In the genomic region with DNA sequence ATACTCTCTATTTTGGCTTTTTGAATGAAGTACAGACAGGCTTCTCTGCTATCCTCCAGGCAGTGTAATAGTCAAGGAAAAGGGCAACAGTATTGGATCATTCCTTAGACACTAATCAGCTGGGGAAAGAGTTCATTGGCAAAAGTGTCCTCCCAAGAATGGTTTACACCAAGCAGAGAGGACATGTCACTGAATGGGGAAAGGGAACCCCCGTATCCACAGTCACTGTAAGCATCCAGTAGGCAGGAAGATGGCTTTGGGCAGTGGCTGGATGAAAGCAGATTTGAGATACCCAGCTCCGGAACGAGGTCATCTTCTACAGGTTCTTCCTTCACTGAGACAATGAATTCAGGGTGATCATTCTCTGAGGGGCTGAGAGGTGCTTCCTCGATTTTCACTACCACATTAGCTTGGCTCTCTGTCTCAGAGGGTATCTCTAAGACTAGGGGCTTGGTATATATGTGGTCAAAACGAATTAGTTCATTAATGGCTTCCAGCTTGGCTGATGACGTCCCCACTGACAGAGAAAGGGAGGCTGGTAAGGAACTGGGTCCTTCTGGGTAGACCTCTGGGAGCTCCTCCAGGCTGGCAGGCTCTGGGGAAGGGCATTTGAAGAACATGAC, we compare ENCODE assay signal across 1 cellular context.
TF ChIP-seq lines count a peak whose summit lies in the region.

No MANE protein-coding gene starts in this region.

TF ChIP-seq in HepG2, 621 proteins besides CTCF, POLR2A, EP300 and RAD21 (continued from another document and continues in another):
- no peak for TF ChIP-seq ZNF263 (CRISPR knock-in tag; IDR thresholded peaks at IDR 0.05)
- no peak for TF ChIP-seq ZNF296 (CRISPR knock-in tag; conservative IDR thresholded peaks at IDR 0.05)
- no peak for TF ChIP-seq ZNF17 (CRISPR knock-in tag; IDR thresholded peaks at IDR 0.05)
- no peak for TF ChIP-seq AHR (CRISPR knock-in tag; IDR thresholded peaks at IDR 0.05)
- no peak for TF ChIP-seq ZNF292 (CRISPR knock-in tag; IDR thresholded peaks at IDR 0.05; ENCODE audit: borderline replicate concordance, low read depth)
- no peak for TF ChIP-seq HMG20B (CRISPR knock-in tag; conservative IDR thresholded peaks at IDR 0.05)
- TF ChIP-seq ATF4 (CRISPR knock-in tag; IDR thresholded peaks at IDR 0.05) = 0 out of 4 replicates have a peak, but pooled peaks of 1 of the 2 experiments have one; percentile 27
- TF ChIP-seq ZBTB37 (CRISPR knock-in tag; IDR thresholded peaks at IDR 0.05) = no peak
- TF ChIP-seq ZNF367 (CRISPR knock-in tag; IDR thresholded peaks at IDR 0.05; ENCODE audit: borderline replicate concordance) = no peak
- no peak for TF ChIP-seq CBX2 (IDR thresholded peaks at IDR 0.05; ENCODE audit: low read depth, low read length)
- TF ChIP-seq CBX2 (CRISPR knock-in tag; IDR thresholded peaks at IDR 0.05; ENCODE audit: low read depth) = no peak
- TF ChIP-seq, protein P1, sequence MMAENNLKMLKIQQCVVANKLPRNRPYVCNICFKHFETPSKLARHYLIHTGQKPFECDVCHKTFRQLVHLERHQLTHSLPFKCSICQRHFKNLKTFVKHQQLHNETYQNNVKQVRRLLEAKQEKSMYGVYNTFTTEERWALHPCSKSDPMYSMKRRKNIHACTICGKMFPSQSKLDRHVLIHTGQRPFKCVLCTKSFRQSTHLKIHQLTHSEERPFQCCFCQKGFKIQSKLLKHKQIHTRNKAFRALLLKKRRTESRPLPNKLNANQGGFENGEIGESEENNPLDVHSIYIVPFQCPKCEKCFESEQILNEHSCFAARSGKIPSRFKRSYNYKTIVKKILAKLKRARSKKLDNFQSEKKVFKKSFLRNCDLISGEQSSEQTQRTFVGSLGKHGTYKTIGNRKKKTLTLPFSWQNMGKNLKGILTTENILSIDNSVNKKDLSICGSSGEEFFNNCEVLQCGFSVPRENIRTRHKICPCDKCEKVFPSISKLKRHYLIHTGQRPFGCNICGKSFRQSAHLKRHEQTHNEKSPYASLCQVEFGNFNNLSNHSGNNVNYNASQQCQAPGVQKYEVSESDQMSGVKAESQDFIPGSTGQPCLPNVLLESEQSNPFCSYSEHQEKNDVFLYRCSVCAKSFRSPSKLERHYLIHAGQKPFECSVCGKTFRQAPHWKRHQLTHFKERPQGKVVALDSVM (CRISPR knock-in tag; IDR thresholded peaks at IDR 0.05) = no peak
- TF ChIP-seq HMGXB4 (CRISPR knock-in tag; IDR thresholded peaks at IDR 0.05; ENCODE audit: borderline replicate concordance in 1 of 2, low read depth in 1 of 2) = no peak
- peak; percentile 81 for TF ChIP-seq POLR2G (IDR thresholded peaks at IDR 0.05; ENCODE audit: low read depth, low read length)
- peak; percentile 97 for TF ChIP-seq RBM22 (optimal IDR thresholded peaks at IDR 0.05; ENCODE audit: low read length)
- TF ChIP-seq ZNF274 (CRISPR knock-in tag; IDR thresholded peaks at IDR 0.05) = no peak
- no peak for TF ChIP-seq NAIF1 (CRISPR knock-in tag; IDR thresholded peaks at IDR 0.05; ENCODE audit: borderline replicate concordance)
- no peak for TF ChIP-seq ZNF792 (CRISPR knock-in tag; IDR thresholded peaks at IDR 0.05)
- TF ChIP-seq ZNF567 (CRISPR knock-in tag; IDR thresholded peaks at IDR 0.05; ENCODE audit: borderline replicate concordance) = no peak
- no peak for TF ChIP-seq MAFK (conservative IDR thresholded peaks at IDR 0.05 in 1 of 2, IDR thresholded peaks at IDR 0.05 in 1 of 2; ENCODE audit: low read length in 2 of 2)
- no peak for TF ChIP-seq ZNF512B (CRISPR knock-in tag; IDR thresholded peaks at IDR 0.05; ENCODE audit: borderline replicate concordance)
- TF ChIP-seq, protein P2, sequence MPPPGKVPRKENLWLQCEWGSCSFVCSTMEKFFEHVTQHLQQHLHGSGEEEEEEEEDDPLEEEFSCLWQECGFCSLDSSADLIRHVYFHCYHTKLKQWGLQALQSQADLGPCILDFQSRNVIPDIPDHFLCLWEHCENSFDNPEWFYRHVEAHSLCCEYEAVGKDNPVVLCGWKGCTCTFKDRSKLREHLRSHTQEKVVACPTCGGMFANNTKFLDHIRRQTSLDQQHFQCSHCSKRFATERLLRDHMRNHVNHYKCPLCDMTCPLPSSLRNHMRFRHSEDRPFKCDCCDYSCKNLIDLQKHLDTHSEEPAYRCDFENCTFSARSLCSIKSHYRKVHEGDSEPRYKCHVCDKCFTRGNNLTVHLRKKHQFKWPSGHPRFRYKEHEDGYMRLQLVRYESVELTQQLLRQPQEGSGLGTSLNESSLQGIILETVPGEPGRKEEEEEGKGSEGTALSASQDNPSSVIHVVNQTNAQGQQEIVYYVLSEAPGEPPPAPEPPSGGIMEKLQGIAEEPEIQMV (CRISPR knock-in tag; IDR thresholded peaks at IDR 0.05; ENCODE audit: low read depth) = no peak
- TF ChIP-seq HNF4A (CRISPR knock-in tag; IDR thresholded peaks at IDR 0.05) = no peak
- TF ChIP-seq MED13 (CRISPR knock-in tag; IDR thresholded peaks at IDR 0.05) = no peak
- no peak for TF ChIP-seq ZNF674 (CRISPR knock-in tag; IDR thresholded peaks at IDR 0.05; ENCODE audit: low read depth)
- TF ChIP-seq ZSCAN22 (CRISPR knock-in tag; IDR thresholded peaks at IDR 0.05) = no peak
- no peak for TF ChIP-seq ZFP36L1 (CRISPR knock-in tag; IDR thresholded peaks at IDR 0.05)
- TF ChIP-seq SOX5 (CRISPR knock-in tag; IDR thresholded peaks at IDR 0.05; ENCODE audit: borderline replicate concordance) = no peak
- TF ChIP-seq NFIC (IDR thresholded peaks at IDR 0.05; ENCODE audit: low read length) = no peak
- no peak for TF ChIP-seq SRSF9 (IDR thresholded peaks at IDR 0.05; ENCODE audit: borderline replicate concordance, insufficient read depth, low read depth, low read length, poor library complexity, severe bottlenecking)
- TF ChIP-seq ZNF253 (CRISPR knock-in tag; IDR thresholded peaks at IDR 0.05; ENCODE audit: borderline replicate concordance) = no peak
- no peak for TF ChIP-seq ZNF564 (CRISPR knock-in tag; IDR thresholded peaks at IDR 0.05)
- no peak for TF ChIP-seq ZNF572 (CRISPR knock-in tag; IDR thresholded peaks at IDR 0.05)
- TF ChIP-seq PAF1 (CRISPR knock-in tag; IDR thresholded peaks at IDR 0.05) = peak; percentile 87
- no peak for TF ChIP-seq ZNF34 (CRISPR knock-in tag; IDR thresholded peaks at IDR 0.05; ENCODE audit: borderline replicate concordance)
- TF ChIP-seq ZNF724P (CRISPR knock-in tag; IDR thresholded peaks at IDR 0.05; ENCODE audit: borderline replicate concordance) = no peak
- TF ChIP-seq ZC3H13 (CRISPR knock-in tag; IDR thresholded peaks at IDR 0.05) = peak; percentile 71; the same call in 1 of the 2 replicates
- no peak for TF ChIP-seq SP1 (IDR thresholded peaks at IDR 0.05)
- TF ChIP-seq SP1 (CRISPR knock-in tag; IDR thresholded peaks at IDR 0.05) = no peak
- no peak for TF ChIP-seq SNAI1 (CRISPR knock-in tag; IDR thresholded peaks at IDR 0.05; ENCODE audit: borderline replicate concordance)
- no peak for TF ChIP-seq HNRNPK (IDR thresholded peaks at IDR 0.05; ENCODE audit: low read depth, low read length, poor library complexity, severe bottlenecking)
- no peak for TF ChIP-seq NBN (conservative IDR thresholded peaks at IDR 0.05)
- no peak for TF ChIP-seq CEBPB (IDR thresholded peaks at IDR 0.05; ENCODE audit: borderline replicate concordance, low read depth, low read length)
- TF ChIP-seq KDM5B (CRISPR knock-in tag; IDR thresholded peaks at IDR 0.05; ENCODE audit: borderline replicate concordance) = no peak
- no peak for TF ChIP-seq ZNF878 (CRISPR knock-in tag; IDR thresholded peaks at IDR 0.05)
- TF ChIP-seq ZNF644 (CRISPR knock-in tag; IDR thresholded peaks at IDR 0.05; ENCODE audit: low read depth) = no peak
- no peak for TF ChIP-seq PRMT3 (CRISPR knock-in tag; IDR thresholded peaks at IDR 0.05; ENCODE audit: borderline replicate concordance, low read depth)
- TF ChIP-seq CHD2 (IDR thresholded peaks at IDR 0.05; ENCODE audit: low read depth, low read length) = no peak
